ENCODE assay signal across 10 cellular contexts in genomic region chr6:166494757-166495486, GRCh38.
DNase-seq lines count a peak whose midpoint lies in the region; ATAC-seq lines count a peak whose summit lies in the region.
"Had no signal": no experiment of that assay in that cellular context is flagged by ENCODE, and none has a peak within 500 bp of the region (broad histone marks: within the 10 kb centered on the region; RNA-seq: fewer than 3 reads in every experiment).

No MANE protein-coding gene starts in this region.

- peak; percentile 66 for DNase-seq in activated naive CD4-positive, alpha-beta T cell treated with Interleukin-2 at 50 U/mL for 16 hours
- no peak for DNase-seq in activated naive CD4-positive, alpha-beta T cell (lab: John Stamatoyannopoulos, UW)
- DNase-seq in putamen (ENCODE audit: low spot score): peak; percentile 59
- peak; percentile 78 for DNase-seq in superior temporal gyrus (ENCODE audit: extremely low spot score)
- DNase-seq in AML-193 (lab: John Stamatoyannopoulos, UW): no peak
- DNase-seq in NCI-H2196 treated with DMSO at 0.1 percent for 48 hours (lab: John Stamatoyannopoulos, UW; ENCODE audit: unreplicated experiment): no peak
- DNase-seq: pancreas had no signal

- H3K27ac ChIP-seq in cingulate gyrus (ENCODE audit: low read depth, low read length): peak overlapping the region; percentile 77
- H3K27ac ChIP-seq: pancreas had no signal

- no peak for ATAC-seq in HG03095 (IDR thresholded peaks at IDR 0.05; ENCODE audit: unreplicated experiment)
- ATAC-seq: pancreas, WTC11 had no signal

Comparison
In these comparisons a context has a peak if more than half of its experiments do, and no peak if none do; other contexts are left out.
1. DNase-seq: peak in activated naive CD4-positive, alpha-beta T cell treated with Interleukin-2 at 50 U/mL for 16 hours (single experiment), putamen (single experiment) and superior temporal gyrus (single experiment); none in activated naive CD4-positive, alpha-beta T cell (0 of 4), AML-193 (0 of 2) and NCI-H2196 treated with DMSO at 0.1 percent for 48 hours (single experiment).